ENCODE assay signal across 1 cellular context in genomic region chr3:166388321-166388720, GRCh38.
TF ChIP-seq lines count a peak whose summit lies in the region.

No MANE protein-coding gene starts in this region.

TF ChIP-seq in K562, 482 proteins besides CTCF, POLR2A, EP300 and RAD21 (continued from another document):
- TF ChIP-seq ZNF609 (CRISPR knock-in tag; IDR thresholded peaks at IDR 0.05; ENCODE audit: borderline replicate concordance) (no peak), MAFK (IDR thresholded peaks at IDR 0.05; ENCODE audit: low read length) (peak; percentile 51; the same call in 1 of the 2 replicates), MAFF (IDR thresholded peaks at IDR 0.05; ENCODE audit: low read length) (peak; percentile 51), YY1 (IDR thresholded peaks at IDR 0.05; ENCODE audit: borderline replicate concordance in 1 of 3, control insufficient read depth in 1 of 3, extremely low read depth in 1 of 3, insufficient read depth in 3 of 3, insufficient read length in 1 of 3, insufficient replicate concordance in 2 of 3, low read depth in 1 of 3, low read length in 2 of 3) (no peak), C11orf30 (IDR thresholded peaks at IDR 0.05; ENCODE audit: low read depth) (0 out of 2 replicates have a peak, but pooled peaks have one; percentile 6)
